Comparison of ENCODE assay signal across 38 cellular contexts in the genomic region with DNA sequence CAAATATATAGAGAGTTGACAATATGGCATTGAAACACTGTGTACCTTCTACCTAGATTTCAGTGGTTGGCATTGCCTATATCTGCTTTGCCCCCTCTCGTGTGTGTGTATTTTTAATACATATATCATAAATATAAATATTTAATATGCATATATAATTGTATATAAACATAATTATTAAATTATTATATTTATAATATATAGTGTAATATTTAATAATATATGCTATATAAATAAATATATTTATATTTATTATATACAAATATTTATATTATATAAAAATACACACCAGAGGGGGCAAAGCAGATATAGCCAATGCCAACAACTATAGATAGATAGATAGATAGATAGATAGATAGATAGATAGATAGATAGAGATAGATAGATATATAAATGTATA.
"Had no signal": no experiment of that assay in that cellular context is flagged by ENCODE, and none has a peak within 500 bp of the region (broad histone marks: within the 10 kb centered on the region; RNA-seq: fewer than 3 reads in every experiment).

No MANE protein-coding gene starts in this region.

- ATAC-seq: activated CD8-positive, alpha-beta T cell treated with anti-CD3 and anti-CD28 coated beads for 36 hours; activated naive CD8-positive, alpha-beta T cell treated with anti-CD3 and anti-CD28 coated beads, Interleukin-2, amount 50 U/mL, for 24 hours; activated T-cell treated with anti-CD3 and anti-CD28 coated beads, Interleukin-2, amount 50 U/mL, for 4 hours; activated T-cell treated with anti-CD3 and anti-CD28 coated beads, Interleukin-2, amount 50 U/mL, for 72 hours; activated T-helper 17 cell treated with anti-CD3 and anti-CD28 coated beads, Interleukin-2, amount 50 U/mL, for 72 hours had no signal

- H3K4me1 ChIP-seq: ascending aorta had no signal

- H3K4me3 Mint-ChIP-seq: activated B cell treated with CpG ODN at 0.5 μM for 24 hours; activated CD4-positive, alpha-beta memory T cell treated with anti-CD3 and anti-CD28 coated beads for 36 hours; activated CD4-positive, alpha-beta T cell treated with anti-CD3 and anti-CD28 coated beads, Interleukin-2, amount 10 ng/mL, durations not matched to agents 24 days and 14 days; activated CD8-positive, alpha-beta T cell treated with anti-CD3 and anti-CD28 coated beads for 36 hours; activated naive CD4-positive, alpha-beta T cell treated with anti-CD3 and anti-CD28 coated beads for 36 hours; activated naive CD4-positive, alpha-beta T cell treated with anti-CD3 and anti-CD28 coated beads, Interleukin-2, amount 50 U/mL, for 24 hours; activated naive CD8-positive, alpha-beta T cell; activated naive CD8-positive, alpha-beta T cell treated with anti-CD3 and anti-CD28 coated beads, Interleukin-2, amount 10 ng/mL, durations not matched to agents 7 days and 5 days; activated naive CD8-positive, alpha-beta T cell treated with anti-CD3 and anti-CD28 coated beads, Interleukin-2, amount 50 U/mL, for 24 hours; activated T-cell treated with anti-CD3 and anti-CD28 coated beads, Interleukin-2, amount 50 U/mL, for 4 hours; activated T-cell treated with anti-CD3 and anti-CD28 coated beads, Interleukin-2, amount 50 U/mL, for 72 hours; activated T-helper 1 cell treated with anti-CD3 and anti-CD28 coated beads, Interleukin-12 subunit alpha, Interleukin-12 subunit beta, Interleukin-2, Interleukin-4 antibody, amounts not matched to agents 30 ng/mL and 10 ng/mL and 1 ng/mL, durations not matched to agents 14 hours and 24 hours and 36 hours; activated T-helper 17 cell treated with anti-CD3 and anti-CD28 coated beads, Interleukin-2, amount 50 U/mL, for 72 hours; brain; central memory CD8-positive, alpha-beta T cell; T-helper 1 cell treated with Interleukin-12 subunit alpha and Interleukin-12 subunit beta and Interleukin-4 antibody, amounts not matched to agents 30 μg/mL and 1 μg/mL, for 36 hours; T-helper 2 cell treated with Interferon-gamma antibody and Interleukin-4, amounts not matched to agents 5 μg/mL and 100 μg/mL, for 36 hours had no signal

- H3K27me3 ChIP-seq: ascending aorta, cardiac muscle cell had no signal

- H3K36me3 ChIP-seq: cardiac muscle cell, WERI-Rb-1 had no signal

- H3K9me3 ChIP-seq: ascending aorta had no signal

- H3K9me3 Mint-ChIP-seq: activated CD4-positive, alpha-beta memory T cell treated with anti-CD3 and anti-CD28 coated beads for 36 hours; activated CD4-positive, alpha-beta T cell treated with anti-CD3 and anti-CD28 coated beads, Interleukin-2, amount 10 ng/mL, durations not matched to agents 24 days and 14 days; activated naive CD8-positive, alpha-beta T cell treated with anti-CD3 and anti-CD28 coated beads, Interleukin-2, amount 50 U/mL, for 24 hours; activated T-helper 1 cell treated with anti-CD3 and anti-CD28 coated beads, Interleukin-12 subunit alpha, Interleukin-12 subunit beta, Interleukin-2, Interleukin-4 antibody, amounts not matched to agents 30 ng/mL and 10 ng/mL and 1 ng/mL, durations not matched to agents 14 hours and 24 hours and 36 hours; brain; central memory CD8-positive, alpha-beta T cell; T-helper 2 cell treated with Interferon-gamma antibody and Interleukin-4, amounts not matched to agents 5 μg/mL and 100 μg/mL, for 36 hours had no signal

- H3K4me1 Mint-ChIP-seq: activated B cell treated with CpG ODN at 0.5 μM for 24 hours; activated CD4-positive, alpha-beta T cell treated with anti-CD3 and anti-CD28 coated beads, Interleukin-2, amount 10 ng/mL, durations not matched to agents 24 days and 14 days; activated naive CD4-positive, alpha-beta T cell treated with anti-CD3 and anti-CD28 coated beads, Interleukin-2, amount 50 U/mL, for 24 hours; activated naive CD8-positive, alpha-beta T cell treated with anti-CD3 and anti-CD28 coated beads, Interleukin-2, amount 10 ng/mL, durations not matched to agents 7 days and 5 days; activated naive CD8-positive, alpha-beta T cell treated with anti-CD3 and anti-CD28 coated beads, Interleukin-2, amount 50 U/mL, for 24 hours; activated T-helper 17 cell treated with anti-CD3 and anti-CD28 coated beads, Interleukin-2, amount 50 U/mL, for 72 hours; brain; central memory CD8-positive, alpha-beta T cell had no signal

- H3K27ac ChIP-seq: ascending aorta, cardiac muscle cell, WERI-Rb-1 had no signal

- DNase-seq: activated B cell treated with CpG ODN at 0.5 μM for 24 hours; activated CD4-positive, alpha-beta memory T cell treated with anti-CD3 and anti-CD28 coated beads for 36 hours; activated CD4-positive, alpha-beta T cell treated with anti-CD3 and anti-CD28 coated beads for 4 hours; activated CD4-positive, alpha-beta T cell treated with anti-CD3 and anti-CD28 coated beads, Interleukin-2, amount 10 ng/mL, durations not matched to agents 24 days and 14 days; activated CD4-positive, alpha-beta T cell treated with anti-CD3 and anti-CD28 coated beads, Interleukin-2, amount 50 U/mL, for 1 hour; activated CD4-positive, alpha-beta T cell treated with anti-CD3 and anti-CD28 coated beads, Interleukin-2, amount 50 U/mL, for 4 hours; activated CD4-positive, CD25-positive, alpha-beta regulatory T cell treated with anti-CD3 and anti-CD28 coated beads, Interleukin-2, amount 50 U/mL, for 72 hours; activated CD8-positive, alpha-beta memory T cell treated with anti-CD3 and anti-CD28 coated beads, Interleukin-2, amount 50 U/mL, for 4 hours; activated CD8-positive, alpha-beta T cell treated with anti-CD3 and anti-CD28 coated beads for 36 hours; activated effector memory CD4-positive, alpha-beta T cell treated with anti-CD3 and anti-CD28 coated beads, Interleukin-2, amount 50 U/mL, for 16 hours; activated gamma-delta T cell treated with Interleukin-2 at 50 U/mL for 16 hours; activated naive CD4-positive, alpha-beta T cell; activated naive CD4-positive, alpha-beta T cell treated with anti-CD3 and anti-CD28 coated beads for 36 hours; activated naive CD8-positive, alpha-beta T cell treated with anti-CD3 and anti-CD28 coated beads, Interleukin-2, amount 10 ng/mL, durations not matched to agents 7 days and 5 days; activated naive CD8-positive, alpha-beta T cell treated with anti-CD3 and anti-CD28 coated beads, Interleukin-2, amount 50 U/mL, for 24 hours; activated T-cell treated with anti-CD3 and anti-CD28 coated beads for 4 hours; activated T-cell treated with anti-CD3 and anti-CD28 coated beads, Interleukin-2, amount 50 U/mL, for 1 hour; activated T-cell treated with anti-CD3 and anti-CD28 coated beads, Interleukin-2, amount 50 U/mL, for 4 hours; activated T-cell treated with anti-CD3 and anti-CD28 coated beads, Interleukin-2, amount 50 U/mL, for 72 hours; amygdala; anterior cingulate cortex; caudate nucleus; cerebellar nuclear complex; T-helper 1 cell; T-helper 2 cell; T-helper 9 cell; WERI-Rb-1 had no signal

- H3K27me3 Mint-ChIP-seq: activated B cell treated with CpG ODN at 0.5 μM for 24 hours; activated CD4-positive, alpha-beta memory T cell treated with anti-CD3 and anti-CD28 coated beads for 36 hours; activated CD4-positive, alpha-beta T cell treated with anti-CD3 and anti-CD28 coated beads, Interleukin-2, amount 10 ng/mL, durations not matched to agents 24 days and 14 days; activated CD8-positive, alpha-beta T cell treated with anti-CD3 and anti-CD28 coated beads for 36 hours; activated naive CD4-positive, alpha-beta T cell treated with anti-CD3 and anti-CD28 coated beads, Interleukin-2, amount 50 U/mL, for 24 hours; activated naive CD8-positive, alpha-beta T cell; activated naive CD8-positive, alpha-beta T cell treated with anti-CD3 and anti-CD28 coated beads, Interleukin-2, amount 10 ng/mL, durations not matched to agents 7 days and 5 days; activated naive CD8-positive, alpha-beta T cell treated with anti-CD3 and anti-CD28 coated beads, Interleukin-2, amount 50 U/mL, for 24 hours; activated T-helper 17 cell treated with anti-CD3 and anti-CD28 coated beads, Interleukin-2, amount 50 U/mL, for 72 hours; brain; central memory CD8-positive, alpha-beta T cell had no signal

- H3K4me3 ChIP-seq: ascending aorta, cardiac muscle cell had no signal

- H3K27ac Mint-ChIP-seq: activated B cell treated with CpG ODN at 0.5 μM for 24 hours; activated CD4-positive, alpha-beta memory T cell treated with anti-CD3 and anti-CD28 coated beads for 36 hours; activated CD4-positive, alpha-beta T cell treated with anti-CD3 and anti-CD28 coated beads, Interleukin-2, amount 10 ng/mL, durations not matched to agents 24 days and 14 days; activated CD8-positive, alpha-beta T cell treated with anti-CD3 and anti-CD28 coated beads for 36 hours; activated naive CD4-positive, alpha-beta T cell treated with anti-CD3 and anti-CD28 coated beads for 36 hours; activated naive CD4-positive, alpha-beta T cell treated with anti-CD3 and anti-CD28 coated beads, Interleukin-2, amount 50 U/mL, for 24 hours; activated naive CD8-positive, alpha-beta T cell; activated naive CD8-positive, alpha-beta T cell treated with anti-CD3 and anti-CD28 coated beads, Interleukin-2, amount 10 ng/mL, durations not matched to agents 7 days and 5 days; activated naive CD8-positive, alpha-beta T cell treated with anti-CD3 and anti-CD28 coated beads, Interleukin-2, amount 50 U/mL, for 24 hours; activated T-cell treated with anti-CD3 and anti-CD28 coated beads, Interleukin-2, amount 50 U/mL, for 72 hours; activated T-helper 1 cell treated with anti-CD3 and anti-CD28 coated beads, Interleukin-12 subunit alpha, Interleukin-12 subunit beta, Interleukin-2, Interleukin-4 antibody, amounts not matched to agents 30 ng/mL and 10 ng/mL and 1 ng/mL, durations not matched to agents 14 hours and 24 hours and 36 hours; activated T-helper 17 cell treated with anti-CD3 and anti-CD28 coated beads, Interleukin-2, amount 50 U/mL, for 72 hours; brain; T-helper 1 cell treated with Interleukin-12 subunit alpha and Interleukin-12 subunit beta and Interleukin-4 antibody, amounts not matched to agents 30 μg/mL and 1 μg/mL, for 36 hours; T-helper 2 cell treated with Interferon-gamma antibody and Interleukin-4, amounts not matched to agents 5 μg/mL and 100 μg/mL, for 36 hours had no signal

- FAIRE-seq: bronchial epithelial cell had no signal
